In genomic region chr12:47818007-47818376, GRCh38 we compare ENCODE assay signal across 9 cellular contexts. TPM values are rescaled to one million over a fixed set of nuclear protein-coding genes. Genes with fewer than 3 reads are reported as not detected.
DNase-seq lines count a peak whose midpoint lies in the region; ATAC-seq and TF ChIP-seq lines count a peak whose summit lies in the region.
"Had no signal": no experiment of that assay in that cellular context is flagged by ENCODE, and none has a peak within 500 bp of the region (broad histone marks: within the 10 kb centered on the region; RNA-seq: fewer than 3 reads in every experiment).

No MANE protein-coding gene starts in this region.

- H3K36me3 ChIP-seq in heart left ventricle (peaks cover 0 to 11% (median 0%) of the 10 kb centered on the region in 9 donors), skeletal muscle satellite cell (ENCODE audit: insufficient read depth, low read length) (peaks cover 13% of the 10 kb centered on the region)

- no peak for TF ChIP-seq POLR2A in heart left ventricle (IDR thresholded peaks at IDR 0.05)

- DNase-seq in activated CD8-positive, alpha-beta T cell treated with anti-CD3 and anti-CD28 coated beads for 36 hours, result no peak
- DNase-seq in heart left ventricle (peak in 1 of 5 donors; percentile 18), GDM1 (lab: John Stamatoyannopoulos, UW) (no peak), SIG-M5 (lab: John Stamatoyannopoulos, UW) (no peak), HEK293T (ENCODE audit: extremely low spot score) (no peak), NCI-H1694 (lab: John Stamatoyannopoulos, UW) (no peak)
- DNase-seq: activated effector memory CD4-positive, alpha-beta T cell treated with Interleukin-2 at 50 U/mL for 16 hours had no signal

- POLR2A ChIA-PET in activated CD8-positive, alpha-beta T cell treated with anti-CD3 and anti-CD28 coated beads for 36 hours (lab: Charles Lee), result interaction anchor here (1.0 to 37.9 kb wide), 9 partner anchors 10 to 74 kb away, joined by 3 to 904 read pairs (median 4); no protein-coding TSS in a partner anchor
- POLR2A ChIA-PET in HEK293T (lab: Yijun Ruan, JAX), result interaction anchor here (1.5 to 1.6 kb wide), 2 partner anchors 10 kb away, joined by 5 read pairs; no protein-coding TSS in a partner anchor

- 33 to 66% (median 50%) methylated on average over 3 of the region's 3 CpGs for WGBS in heart left ventricle, 4 donors

- no peaks in the 10 kb centered on the region for H3K27me3 Mint-ChIP-seq in activated CD8-positive, alpha-beta T cell treated with anti-CD3 and anti-CD28 coated beads for 36 hours

- H3K9me3 ChIP-seq in heart left ventricle (no peaks in the 10 kb centered on the region), skeletal muscle satellite cell (replicated peaks; ENCODE audit: low read length) (no peaks in the 10 kb centered on the region)

- intact Hi-C loops in activated CD8-positive, alpha-beta T cell treated with anti-CD3 and anti-CD28 coated beads for 36 hours (cut with micrococcal nuclease), result loop anchor here (10.0 kb wide), 1 partner anchor 603 kb away; no protein-coding TSS in a partner anchor
- intact Hi-C loops in heart left ventricle (cut with DNase I), result loop anchor here in 1 of 10 donors (5.0 kb wide), 1 partner anchor 41 kb away; no protein-coding TSS in a partner anchor

- H3K4me3 ChIP-seq in GM12875 (ENCODE audit: low read depth, low read length) (peak overlapping the region; percentile 66), heart left ventricle (peak overlapping the region in 11 of 12 donors; percentile 65 to 98 (median 82)), skeletal muscle satellite cell (ENCODE audit: low read length) (peak overlapping the region; percentile 96)

- ATAC-seq in activated CD8-positive, alpha-beta T cell treated with anti-CD3 and anti-CD28 coated beads for 36 hours, result no peak
- no peak for ATAC-seq in heart left ventricle

- peaks cover 3% of the 10 kb centered on the region for H3K9me3 Mint-ChIP-seq in activated CD8-positive, alpha-beta T cell treated with anti-CD3 and anti-CD28 coated beads for 36 hours

- H3K4me2 ChIP-seq in skeletal muscle satellite cell (ENCODE audit: low read length), result peak overlapping the region; percentile 98

- H3K4me3 Mint-ChIP-seq in activated CD8-positive, alpha-beta T cell treated with anti-CD3 and anti-CD28 coated beads for 36 hours, result peak overlapping the region; percentile 86

- CTCF ChIA-PET in activated CD8-positive, alpha-beta T cell treated with anti-CD3 and anti-CD28 coated beads for 36 hours (lab: Charles Lee), result interaction anchor here (1.1 to 7.3 kb wide), 10 partner anchors 9 to 76 kb away, joined by 3 to 240 read pairs (median 6); no protein-coding TSS in a partner anchor
- CTCF ChIA-PET in HEK293T (lab: Yijun Ruan, JAX), result interaction anchor here (1.0 to 2.5 kb wide), 5 partner anchors 10 to 87 kb away, joined by 3 to 10 read pairs (median 4); partner anchors contain the start of gene VDR

- H3K9ac ChIP-seq in skeletal muscle satellite cell (ENCODE audit: low read depth, low read length), result peak overlapping the region; percentile 92

- peak overlapping the region; percentile 98 for H3K27ac Mint-ChIP-seq in activated CD8-positive, alpha-beta T cell treated with anti-CD3 and anti-CD28 coated beads for 36 hours

- H3K27me3 ChIP-seq in heart left ventricle (no peaks in the 10 kb centered on the region), skeletal muscle satellite cell (ENCODE audit: control insufficient read depth, insufficient read depth, low read length) (no peaks in the 10 kb centered on the region)

- TF ChIP-seq CTCF in GM12875 (IDR thresholded peaks at IDR 0.05; ENCODE audit: borderline replicate concordance, insufficient read depth, low read depth, low read length), result no peak
- no peak for TF ChIP-seq CTCF in activated CD8-positive, alpha-beta T cell treated with anti-CD3 and anti-CD28 coated beads for 36 hours (IDR thresholded peaks at IDR 0.05)
- TF ChIP-seq CTCF in heart left ventricle (IDR thresholded peaks at IDR 0.05), result no peak

- H3K4me1 Mint-ChIP-seq in activated CD8-positive, alpha-beta T cell treated with anti-CD3 and anti-CD28 coated beads for 36 hours (ENCODE audit: low read depth), result peaks cover 45% of the 10 kb centered on the region

- H3K27ac ChIP-seq in heart left ventricle, result peak overlapping the region; percentile 94 to 99 (median 98)

- H3K36me3 Mint-ChIP-seq in activated CD8-positive, alpha-beta T cell treated with anti-CD3 and anti-CD28 coated beads for 36 hours (ENCODE audit: low read depth), result peaks cover 64% of the 10 kb centered on the region

- peaks cover 29 to 86% (median 77%) of the 10 kb centered on the region in 12 donors for H3K4me1 ChIP-seq in heart left ventricle
- peaks cover 77% of the 10 kb centered on the region for H3K4me1 ChIP-seq in skeletal muscle satellite cell (ENCODE audit: control insufficient read depth, insufficient read depth, low read length)

TF ChIP-seq in HEK293T, 16 proteins besides CTCF, POLR2A, EP300 and RAD21:
- no peak for TF ChIP-seq ZNF384 (IDR thresholded peaks at IDR 0.05)
- TF ChIP-seq NFRKB (IDR thresholded peaks at IDR 0.05), result no peak
- TF ChIP-seq BHLHE40 (IDR thresholded peaks at IDR 0.05; ENCODE audit: borderline replicate concordance), result no peak
- TF ChIP-seq TARDBP (IDR thresholded peaks at IDR 0.05), result no peak
- TF ChIP-seq FOXK2 (IDR thresholded peaks at IDR 0.05), result no peak
- TF ChIP-seq SUZ12 (IDR thresholded peaks at IDR 0.05), result no peak
- no peak for TF ChIP-seq HDGF (IDR thresholded peaks at IDR 0.05; ENCODE audit: borderline replicate concordance)
- TF ChIP-seq, protein P1, sequence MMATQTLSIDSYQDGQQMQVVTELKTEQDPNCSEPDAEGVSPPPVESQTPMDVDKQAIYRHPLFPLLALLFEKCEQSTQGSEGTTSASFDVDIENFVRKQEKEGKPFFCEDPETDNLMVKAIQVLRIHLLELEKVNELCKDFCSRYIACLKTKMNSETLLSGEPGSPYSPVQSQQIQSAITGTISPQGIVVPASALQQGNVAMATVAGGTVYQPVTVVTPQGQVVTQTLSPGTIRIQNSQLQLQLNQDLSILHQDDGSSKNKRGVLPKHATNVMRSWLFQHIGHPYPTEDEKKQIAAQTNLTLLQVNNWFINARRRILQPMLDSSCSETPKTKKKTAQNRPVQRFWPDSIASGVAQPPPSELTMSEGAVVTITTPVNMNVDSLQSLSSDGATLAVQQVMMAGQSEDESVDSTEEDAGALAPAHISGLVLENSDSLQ (IDR thresholded peaks at IDR 0.05), result no peak
- TF ChIP-seq FOXA1 (IDR thresholded peaks at IDR 0.05), result no peak
- no peak for TF ChIP-seq CTBP1 (IDR thresholded peaks at IDR 0.05; ENCODE audit: borderline replicate concordance)
- TF ChIP-seq ELF4 (IDR thresholded peaks at IDR 0.05), result no peak
- no peak for TF ChIP-seq LEF1 (IDR thresholded peaks at IDR 0.05; ENCODE audit: borderline replicate concordance)
- TF ChIP-seq ARNT (IDR thresholded peaks at IDR 0.05), result no peak
- TF ChIP-seq FOXM1 (IDR thresholded peaks at IDR 0.05; ENCODE audit: borderline replicate concordance), result no peak
- TF ChIP-seq SP1 (IDR thresholded peaks at IDR 0.05), result no peak
- TF ChIP-seq L3MBTL2 (conservative IDR thresholded peaks at IDR 0.05), result no peak

RNA-seq across cellular contexts. Expression of gene HDAC7, which starts 1.7 kb away (rescaled TPM):
- 100 to 1,000 TPM; 373 to 382 TPM for total RNA-seq in activated CD8-positive, alpha-beta T cell treated with anti-CD3 and anti-CD28 coated beads for 36 hours
- 10 to 100 TPM; 27.4 to 63.0 (median 38.6) TPM for total RNA-seq in heart left ventricle
- 10 to 100 TPM; 42.2 to 43.9 TPM for polyA plus RNA-seq in heart left ventricle
- 26.9 and 39.5 TPM in 2 replicates for total RNA-seq in skeletal muscle satellite cell (2012; rRNA removed)

RNA-seq across cellular contexts. Expression of gene SLC48A1, which starts 45.0 kb away (rescaled TPM):
- 10 to 100 TPM in 1 of 2 experiments, 1 to 10 TPM in 1; 8.8 to 10.2 TPM for total RNA-seq in activated CD8-positive, alpha-beta T cell treated with anti-CD3 and anti-CD28 coated beads for 36 hours
- total RNA-seq in heart left ventricle, result 10 to 100 TPM; 17.6 to 68.2 (median 23.9) TPM
- 10 to 100 TPM; 13.0 to 16.5 TPM for polyA plus RNA-seq in heart left ventricle
- 3.9 and 12.2 TPM in 2 replicates for total RNA-seq in skeletal muscle satellite cell (2012; rRNA removed)

RNA-seq across cellular contexts. Expression of gene RAPGEF3, which starts 59.3 kb away (rescaled TPM):
- total RNA-seq in activated CD8-positive, alpha-beta T cell treated with anti-CD3 and anti-CD28 coated beads for 36 hours, result under 1 TPM; 0.56 to 0.58 TPM
- 10 to 100 TPM; 14.5 to 47.8 (median 23.9) TPM for total RNA-seq in heart left ventricle
- 10 to 100 TPM; 18.6 to 62.1 TPM for polyA plus RNA-seq in heart left ventricle
- 1.1 and 2.3 TPM in 2 replicates for total RNA-seq in skeletal muscle satellite cell (2012; rRNA removed)

Comparison
In these comparisons a context has a peak if more than half of its experiments do, and no peak if none do; other contexts are left out.
1. RNA of gene HDAC7, which starts 1.7 kb away (total RNA-seq): 373 to 382 TPM in activated CD8-positive, alpha-beta T cell treated with anti-CD3 and anti-CD28 coated beads for 36 hours; 27.4 to 63.0 TPM in heart left ventricle; every median in the first group is over 4 times any median in the second.
2. RNA of gene RAPGEF3, which starts 59.3 kb away (total RNA-seq): 14.5 to 47.8 TPM in heart left ventricle; 0.56 to 0.58 TPM in activated CD8-positive, alpha-beta T cell treated with anti-CD3 and anti-CD28 coated beads for 36 hours; every median in the first group is over 4 times any median in the second.
3. Peak in every context shown above with its lines, with median percentiles within 50 percentile points of each other: H3K4me3 ChIP-seq.